1 cellular context compared by ENCODE assay signal in the genomic region with DNA sequence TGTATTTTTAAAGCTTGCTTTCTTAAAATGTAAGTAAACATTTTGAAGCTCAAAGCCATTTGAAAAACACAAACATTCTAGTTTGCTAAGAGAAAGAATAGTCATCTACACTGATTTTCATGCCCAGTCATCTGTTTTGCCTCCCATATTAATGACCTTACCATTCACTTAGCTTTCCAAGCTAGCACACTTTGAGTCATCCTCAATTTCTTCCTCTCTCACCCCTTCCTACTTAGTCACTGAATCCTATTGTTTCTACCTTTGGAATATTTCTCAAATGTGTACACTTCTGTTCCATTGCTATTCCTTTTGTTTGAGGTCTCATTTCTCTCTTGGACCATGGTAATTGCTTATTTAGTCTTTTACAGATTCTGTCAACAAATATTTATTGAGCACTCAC.
TF ChIP-seq lines count a peak whose summit lies in the region.

No MANE protein-coding gene starts in this region.

TF ChIP-seq in endothelial cell of umbilical vein, 7 proteins besides CTCF, POLR2A, EP300 and RAD21 (continued from another document):
- TF ChIP-seq, protein P1, sequence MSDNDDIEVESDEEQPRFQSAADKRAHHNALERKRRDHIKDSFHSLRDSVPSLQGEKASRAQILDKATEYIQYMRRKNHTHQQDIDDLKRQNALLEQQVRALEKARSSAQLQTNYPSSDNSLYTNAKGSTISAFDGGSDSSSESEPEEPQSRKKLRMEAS (IDR thresholded peaks at IDR 0.05; ENCODE audit: insufficient read depth, insufficient read length) = no peak
